Comparison of ENCODE assay signal across 8 cellular contexts in genomic region chr20:13119583-13119982, GRCh38.
DNase-seq lines count a peak whose midpoint lies in the region; ATAC-seq and TF ChIP-seq lines count a peak whose summit lies in the region.

No MANE protein-coding gene starts in this region.

- in situ Hi-C loops in IMR-90 (cut with MboI; ENCODE audit: low sequenced_read_pairs) = loop anchor here (5.0 to 10.0 kb wide), 2 partner anchors 425 to 653 kb away; no protein-coding TSS in a partner anchor

- H3K18ac ChIP-seq in IMR-90 (ENCODE audit: low read depth, low read length) = no peak overlapping the region

- no peak for TF ChIP-seq POLR2A in IMR-90 (IDR thresholded peaks at IDR 0.05; ENCODE audit: low read depth, low read length)

- no peak overlapping the region for H2BK5ac ChIP-seq in IMR-90 (ENCODE audit: low read depth, low read length, poor library complexity, severe bottlenecking)

- H3K4me1 ChIP-seq in IMR-90 (ENCODE audit: control insufficient read depth, insufficient read depth, low read length) (no peaks in the 10 kb centered on the region), PC-9 (replicated peaks; ENCODE audit: insufficient read depth) (no peaks in the 10 kb centered on the region), heart right ventricle (no peaks in the 10 kb centered on the region)

- no peak overlapping the region for H2AK9ac ChIP-seq in IMR-90 (replicated peaks; ENCODE audit: low read depth, low read length, poor library complexity)

- no peaks in the 10 kb centered on the region for H3F3A ChIP-seq in PC-9 (ENCODE audit: insufficient read depth, low read depth)

- no peaks in the 10 kb centered on the region for H4K20me1 ChIP-seq in IMR-90 (ENCODE audit: insufficient read depth, low read length)
- no peaks in the 10 kb centered on the region for H4K20me1 ChIP-seq in PC-9 (ENCODE audit: insufficient read depth)

- no peak overlapping the region for H3K4me3 ChIP-seq in IMR-90 (ENCODE audit: insufficient read depth, low read depth, low read length)
- no peak overlapping the region for H3K4me3 ChIP-seq in PC-9
- no peak overlapping the region for H3K4me3 ChIP-seq in heart right ventricle

- H3K9ac ChIP-seq in IMR-90 (ENCODE audit: low read depth, low read length) = no peak overlapping the region

- H4K5ac ChIP-seq in IMR-90 (ENCODE audit: low read depth, low read length) = no peak overlapping the region

- 0% methylated on average over 1 of the region's 6 CpGs; no CpG with 5 or more reads in 1 of the 2 experiments for WGBS in IMR-90 (ENCODE audit: extremely low coverage in 2 of 2, insufficient read length in 1 of 2), 2 experiments
- WGBS in heart right ventricle, 2 donors = 18 to 20% methylated on average over 6 of the region's 6 CpGs

- H2AK5ac ChIP-seq in IMR-90 (ENCODE audit: low read depth, low read length) = no peak overlapping the region

- no peak overlapping the region for H4K8ac ChIP-seq in IMR-90 (ENCODE audit: low read depth in 2 of 2, low read length in 2 of 2)

- DNase-seq in DMS53 treated with DMSO at 0.1 percent for 48 hours (lab: John Stamatoyannopoulos, UW; ENCODE audit: unreplicated experiment) = peak; percentile 42
- DNase-seq in IMR-90 = peak; percentile 57
- DNase-seq in PC-9 = peak in 1 of 2 experiments; percentile 20
- peak; percentile 18 for DNase-seq in activated naive CD4-positive, alpha-beta T cell treated with anti-CD3 and anti-CD28 coated beads, Interleukin-2, amount 50 U/mL, for 16 hours
- DNase-seq in heart right ventricle = peak in 1 of 2 donors; percentile 40
- DNase-seq in putamen (ENCODE audit: low spot score) = peak; percentile 57

- intact Hi-C loops in IMR-90 (cut with micrococcal nuclease) (loop anchor here (1.0 to 5.0 kb wide), 6 partner anchors 143 to 938 kb away; partner anchors contain the start of gene NDUFAF5), PC-9 (cut with micrococcal nuclease; ENCODE audit: unreplicated experiment) (loop anchor here (1.0 to 10.0 kb wide), 5 partner anchors 143 to 935 kb away; no protein-coding TSS in a partner anchor), heart right ventricle (cut with DNase I) (loop anchor here in 9 of 10 donors (1.0 to 10.0 kb wide), 12 partner anchors 143 to 658 kb away; no protein-coding TSS in a partner anchor)

- H3K4me2 ChIP-seq in IMR-90 (ENCODE audit: low read depth, low read length) = no peak overlapping the region
- no peak overlapping the region for H3K4me2 ChIP-seq in PC-9

- no peak overlapping the region for H2BK15ac ChIP-seq in IMR-90 (ENCODE audit: low read depth, low read length)

- POLR2A ChIA-PET in IMR-90 (lab: Charles Lee; ENCODE audit: unreplicated experiment) = no interaction called here
- POLR2A ChIA-PET in PC-9 (lab: Charles Lee; ENCODE audit: unreplicated experiment) = no interaction called here

- no peaks in the 10 kb centered on the region; the same call in 1 of the 2 replicates for H3K27me3 ChIP-seq in IMR-90 (ENCODE audit: control insufficient read depth, insufficient read depth, low read length)
- no peaks in the 10 kb centered on the region for H3K27me3 ChIP-seq in PC-9 (ENCODE audit: insufficient read depth, low read depth)
- peaks cover 0 to 4% (median 0%) of the 10 kb centered on the region in 7 donors for H3K27me3 ChIP-seq in heart right ventricle

- H4K91ac ChIP-seq in IMR-90 (ENCODE audit: insufficient read depth, low read depth, low read length) = no peak overlapping the region

- H3K9me3 ChIP-seq in IMR-90 (ENCODE audit: control insufficient read depth, insufficient read depth, low read length) = no peaks in the 10 kb centered on the region
- H3K9me3 ChIP-seq in PC-9 (ENCODE audit: insufficient read depth, low read depth) = no peaks in the 10 kb centered on the region
- no peaks in the 10 kb centered on the region for H3K9me3 ChIP-seq in heart right ventricle

- H3K79me1 ChIP-seq in IMR-90 (ENCODE audit: low read depth in 1 of 2, low read length in 2 of 2) = no peaks in the 10 kb centered on the region

- H2BK20ac ChIP-seq in IMR-90 (ENCODE audit: low read depth, low read length) = no peak overlapping the region

- CTCF ChIA-PET in IMR-90 (lab: Yijun Ruan, JAX) (interaction anchor here (1.2 kb wide), 1 partner anchor 427 kb away, joined by 3 read pairs; no protein-coding TSS in a partner anchor), PC-9 (lab: Charles Lee) (interaction anchor here (0.6 to 2.0 kb wide), 3 partner anchors 165 to 427 kb away, joined by 3 to 12 read pairs (median 4); no protein-coding TSS in a partner anchor)

- H3K4ac ChIP-seq in IMR-90 (ENCODE audit: low read depth, low read length) = no peak overlapping the region

- no peak overlapping the region for H3K14ac ChIP-seq in IMR-90 (replicated peaks; ENCODE audit: low read depth, low read length)

- H3K56ac ChIP-seq in IMR-90 (ENCODE audit: extremely low read depth, insufficient read depth, low read length) = no peak overlapping the region

- BruUV-seq in IMR-90 (replicated peaks; lab: Mats Ljungman, UMichigan) (no TSS peak), PC-9 (replicated peaks; lab: Mats Ljungman, UMichigan) (no TSS peak)

- TF ChIP-seq RAD21 in IMR-90 (IDR thresholded peaks at IDR 0.05; ENCODE audit: low read length) = peak; percentile 79

- peak overlapping the region; percentile 40 for H2AFZ ChIP-seq in IMR-90 (replicated peaks; ENCODE audit: low read length, poor library complexity)
- no peak overlapping the region for H2AFZ ChIP-seq in PC-9

- H3K36me3 ChIP-seq in IMR-90 (ENCODE audit: control insufficient read depth, insufficient read depth, low read length) (no peaks in the 10 kb centered on the region), PC-9 (ENCODE audit: low read depth) (no peaks in the 10 kb centered on the region), heart right ventricle (peaks cover 0 to 7% (median 0%) of the 10 kb centered on the region in 9 donors)

- dilution Hi-C loops in IMR-90 (cut with HindIII; ENCODE audit: low sequenced_read_pairs, unreplicated experiment) = no loop called here

- TF ChIP-seq CTCF in IMR-90 (conservative IDR thresholded peaks at IDR 0.05; ENCODE audit: low read depth, low read length) (peak; percentile 87), PC-9 (conservative IDR thresholded peaks at IDR 0.05) (peak; percentile 91), heart right ventricle (IDR thresholded peaks at IDR 0.05) (peak; percentile 67 to 92 (median 87))

- no peaks in the 10 kb centered on the region for H3K9me2 ChIP-seq in PC-9 (ENCODE audit: insufficient read depth)

- ATAC-seq in GM21367 (IDR thresholded peaks at IDR 0.05; ENCODE audit: unreplicated experiment) (peak; percentile 61), IMR-90 (ENCODE audit: low read depth) (peak; percentile 96), heart right ventricle (peak in 6 of 8 donors; percentile 27 to 88 (median 65)), GM18861 (IDR thresholded peaks at IDR 0.05; ENCODE audit: unreplicated experiment) (no peak)

- H3K79me2 ChIP-seq in PC-9 (ENCODE audit: low read depth) = no peaks in the 10 kb centered on the region

- no peak overlapping the region for H3K27ac ChIP-seq in IMR-90 (ENCODE audit: insufficient read depth, low read length)
- no peak overlapping the region for H3K27ac ChIP-seq in PC-9
- H3K27ac ChIP-seq in heart right ventricle = no peak overlapping the region

- no peak overlapping the region for H3K23ac ChIP-seq in IMR-90 (ENCODE audit: low read depth, low read length)

- H3K9me1 ChIP-seq in IMR-90 (ENCODE audit: insufficient read depth, low read length) = no peaks in the 10 kb centered on the region

- H2BK120ac ChIP-seq in IMR-90 (ENCODE audit: low read depth, low read length) = no peak overlapping the region

TF ChIP-seq in IMR-90, 13 proteins besides CTCF, POLR2A, EP300 and RAD21:
- TF ChIP-seq USF2 (IDR thresholded peaks at IDR 0.05; ENCODE audit: low read depth, low read length) (no peak), MAZ (IDR thresholded peaks at IDR 0.05; ENCODE audit: borderline replicate concordance, low read depth, low read length) (peak; percentile 66; the same call in 1 of the 2 replicates), SMC3 (IDR thresholded peaks at IDR 0.05; ENCODE audit: low read depth, low read length) (peak; percentile 66)
